Comparison of ENCODE assay signal across 13 cellular contexts in genomic region chr7:6016653-6016966, GRCh38. TPM values are rescaled to one million over a fixed set of nuclear protein-coding genes. Genes with fewer than 3 reads are reported as not detected.
DNase-seq lines count a peak whose midpoint lies in the region; ATAC-seq and TF ChIP-seq lines count a peak whose summit lies in the region.
"Had no signal": no experiment of that assay in that cellular context is flagged by ENCODE, and none has a peak within 500 bp of the region (broad histone marks: within the 10 kb centered on the region; RNA-seq: fewer than 3 reads in every experiment).

No MANE protein-coding gene starts in this region.

- H3K18ac ChIP-seq in mesenchymal stem cell (ENCODE audit: low read depth in 1 of 2, low read length in 2 of 2) = peak overlapping the region in 1 of 2 experiments; percentile 66

- peak overlapping the region in 1 of 2 experiments; percentile 16 for H3K4ac ChIP-seq in mesenchymal stem cell (ENCODE audit: low read depth in 1 of 2, low read length in 2 of 2)

- TF ChIP-seq POLR2A in transverse colon (IDR thresholded peaks at IDR 0.05) = no peak

- H3K23ac ChIP-seq in mesenchymal stem cell (ENCODE audit: low read length in 2 of 2) = no peak overlapping the region

- no peak overlapping the region for H3K14ac ChIP-seq in mesenchymal stem cell (ENCODE audit: low read length in 2 of 2)

- H3K27me3 ChIP-seq in mesenchymal stem cell (ENCODE audit: control insufficient read depth in 1 of 2, insufficient read depth in 1 of 2, low read length in 2 of 2) (no peaks in the 10 kb centered on the region), transverse colon (no peaks in the 10 kb centered on the region)

- H2BK120ac ChIP-seq in mesenchymal stem cell (ENCODE audit: low read depth, low read length) = no peak overlapping the region

- 99% methylated on average over 8 of the region's 8 CpGs for WGBS in mesenchymal stem cell
- WGBS in transverse colon (ENCODE audit: low coverage in 1 of 2), 2 donors = 89 to 96% methylated on average over 5 to 8 of the region's 8 CpGs

- no peak overlapping the region for H4K8ac ChIP-seq in mesenchymal stem cell (ENCODE audit: low read length)

- POLR2A ChIA-PET in activated CD4-positive, alpha-beta memory T cell treated with anti-CD3 and anti-CD28 coated beads, Interleukin-2, amount 10 ng/mL, durations not matched to agents 7 days and 5 days (lab: Charles Lee) = interaction anchor here (1.1 kb wide), 1 partner anchor 10 kb away, joined by 3 read pairs; no protein-coding TSS in a partner anchor

- peak overlapping the region; percentile 72 for H4K91ac ChIP-seq in mesenchymal stem cell (ENCODE audit: low read length)

- no peaks in the 10 kb centered on the region for H3K9me3 ChIP-seq in mesenchymal stem cell (ENCODE audit: control insufficient read depth, low read length)
- H3K9me3 ChIP-seq in transverse colon = no peaks in the 10 kb centered on the region
- H3K9me3 ChIP-seq: prostate gland had no signal

- H2BK5ac ChIP-seq in mesenchymal stem cell (ENCODE audit: low read depth, low read length, poor library complexity, severe bottlenecking) = no peak overlapping the region

- H3K4me2 ChIP-seq in mesenchymal stem cell (ENCODE audit: low read length, poor library complexity, severe bottlenecking) = no peak overlapping the region

- TF ChIP-seq EP300 in transverse colon (IDR thresholded peaks at IDR 0.05; ENCODE audit: low read depth) = no peak

- TF ChIP-seq CTCF in transverse colon (IDR thresholded peaks at IDR 0.05) = no peak

- H3K27ac ChIP-seq in mesenchymal stem cell (ENCODE audit: low read length, poor library complexity, severe bottlenecking) (peak overlapping the region; percentile 27), transverse colon (peak overlapping the region in 2 of 4 donors; percentile 38 to 53)

- no peak for ATAC-seq in stimulated activated naive CD8-positive, alpha-beta T cell treated with anti-CD3 and anti-CD28 coated beads, Interleukin-15, Interleukin-2, amounts not matched to agents 100 U/mL and 50 U/mL, for 24 hours

- no peaks in the 10 kb centered on the region for H3K9me3 Mint-ChIP-seq in stimulated activated naive CD8-positive, alpha-beta T cell treated with anti-CD3 and anti-CD28 coated beads, Interleukin-15, Interleukin-2, amounts not matched to agents 100 ng/mL and 50 ng/mL, for 24 hours
- no peaks in the 10 kb centered on the region for H3K9me3 Mint-ChIP-seq in activated CD4-positive, alpha-beta memory T cell treated with anti-CD3 and anti-CD28 coated beads, Interleukin-2, amount 10 ng/mL, durations not matched to agents 7 days and 5 days
- H3K9me3 Mint-ChIP-seq: CD4-positive, CD25-positive, alpha-beta regulatory T cell had no signal

- intact Hi-C loops in transverse colon (cut with DNase I; ENCODE audit: low total_unique reads) = no loop called here

- in situ Hi-C loops in transverse colon (cut with MboI; ENCODE audit: low pct_ligation_motif_present in 1 of 4, low pct_unique_long_range_greater_than_20kb in 1 of 4, low sequenced_read_pairs in 3 of 4) = no loop called here
- in situ Hi-C loops in G401 (cut with HindIII; ENCODE audit: low sequenced_read_pairs) = no loop called here

- CTCF ChIA-PET in activated CD4-positive, alpha-beta memory T cell treated with anti-CD3 and anti-CD28 coated beads, Interleukin-2, amount 10 ng/mL, durations not matched to agents 7 days and 5 days (lab: Charles Lee) = no interaction called here

- H3K36me3 Mint-ChIP-seq in stimulated activated naive CD8-positive, alpha-beta T cell treated with anti-CD3 and anti-CD28 coated beads, Interleukin-15, Interleukin-2, amounts not matched to agents 100 ng/mL and 50 ng/mL, for 24 hours (ENCODE audit: low read depth) = peaks cover 72% of the 10 kb centered on the region
- peaks cover 71% of the 10 kb centered on the region for H3K36me3 Mint-ChIP-seq in activated CD4-positive, alpha-beta memory T cell treated with anti-CD3 and anti-CD28 coated beads, Interleukin-2, amount 10 ng/mL, durations not matched to agents 7 days and 5 days (ENCODE audit: low read depth)

- peak overlapping the region; percentile 90 for H3K9ac ChIP-seq in mesenchymal stem cell (ENCODE audit: low read length)

- no peak for DNase-seq in stimulated activated naive CD8-positive, alpha-beta T cell treated with anti-CD3 and anti-CD28 coated beads, Interleukin-15, Interleukin-2, amounts not matched to agents 100 U/mL and 50 U/mL, for 24 hours
- DNase-seq in activated CD4-positive, alpha-beta memory T cell treated with anti-CD3 and anti-CD28 coated beads, Interleukin-2, amount 10 ng/mL, durations not matched to agents 7 days and 5 days = no peak
- no peak for DNase-seq in mesenchymal stem cell
- no peak for DNase-seq in NCI-H82 (lab: John Stamatoyannopoulos, UW)
- no peak for DNase-seq in stimulated activated CD4-positive, alpha-beta T cell treated with anti-CD3 and anti-CD28 coated beads, Interleukin-15, amount 100 ng/mL, for 24 hours
- no peak for DNase-seq in transverse colon
- no peak for DNase-seq in G401 (ENCODE audit: low spot score)
- DNase-seq: CD4-positive, CD25-positive, alpha-beta regulatory T cell; midbrain; NCI-H446 had no signal

- peaks cover 3% of the 10 kb centered on the region for H3K4me1 ChIP-seq in mesenchymal stem cell (ENCODE audit: control insufficient read depth, insufficient read depth, low read depth, low read length)
- H3K4me1 ChIP-seq in transverse colon = peaks cover 0 to 31% (median 22%) of the 10 kb centered on the region in 4 donors

- H3K79me1 ChIP-seq in mesenchymal stem cell (replicated peaks; ENCODE audit: low read length, poor library complexity, severe bottlenecking) = peaks cover 26% of the 10 kb centered on the region

- H3K27me3 Mint-ChIP-seq in stimulated activated naive CD8-positive, alpha-beta T cell treated with anti-CD3 and anti-CD28 coated beads, Interleukin-15, Interleukin-2, amounts not matched to agents 100 ng/mL and 50 ng/mL, for 24 hours = no peaks in the 10 kb centered on the region
- H3K27me3 Mint-ChIP-seq in activated CD4-positive, alpha-beta memory T cell treated with anti-CD3 and anti-CD28 coated beads, Interleukin-2, amount 10 ng/mL, durations not matched to agents 7 days and 5 days = no peaks in the 10 kb centered on the region
- H3K27me3 Mint-ChIP-seq: CD4-positive, CD25-positive, alpha-beta regulatory T cell had no signal

- H2BK15ac ChIP-seq in mesenchymal stem cell (ENCODE audit: low read depth, poor library complexity, severe bottlenecking) = no peak overlapping the region

- peak overlapping the region; percentile 45 for H3K27ac Mint-ChIP-seq in stimulated activated naive CD8-positive, alpha-beta T cell treated with anti-CD3 and anti-CD28 coated beads, Interleukin-15, Interleukin-2, amounts not matched to agents 100 ng/mL and 50 ng/mL, for 24 hours
- H3K27ac Mint-ChIP-seq in activated CD4-positive, alpha-beta memory T cell treated with anti-CD3 and anti-CD28 coated beads, Interleukin-2, amount 10 ng/mL, durations not matched to agents 7 days and 5 days = peak overlapping the region; percentile 37

- H2BK12ac ChIP-seq in mesenchymal stem cell (ENCODE audit: low read length in 2 of 2) = peak overlapping the region in 1 of 2 experiments; percentile 82

- H3K4me1 Mint-ChIP-seq in stimulated activated naive CD8-positive, alpha-beta T cell treated with anti-CD3 and anti-CD28 coated beads, Interleukin-15, Interleukin-2, amounts not matched to agents 100 ng/mL and 50 ng/mL, for 24 hours (ENCODE audit: low read depth) = peaks cover 16% of the 10 kb centered on the region
- H3K4me1 Mint-ChIP-seq in activated CD4-positive, alpha-beta memory T cell treated with anti-CD3 and anti-CD28 coated beads, Interleukin-2, amount 10 ng/mL, durations not matched to agents 7 days and 5 days = peaks cover 22% of the 10 kb centered on the region

- H3K4me3 Mint-ChIP-seq in stimulated activated naive CD8-positive, alpha-beta T cell treated with anti-CD3 and anti-CD28 coated beads, Interleukin-15, Interleukin-2, amounts not matched to agents 100 ng/mL and 50 ng/mL, for 24 hours = no peak overlapping the region
- no peak overlapping the region for H3K4me3 Mint-ChIP-seq in activated CD4-positive, alpha-beta memory T cell treated with anti-CD3 and anti-CD28 coated beads, Interleukin-2, amount 10 ng/mL, durations not matched to agents 7 days and 5 days
- H3K4me3 Mint-ChIP-seq: CD4-positive, CD25-positive, alpha-beta regulatory T cell had no signal

- H2AK5ac ChIP-seq in mesenchymal stem cell (ENCODE audit: low read length, severe bottlenecking) = no peak overlapping the region

- H3K36me3 ChIP-seq in mesenchymal stem cell (ENCODE audit: control insufficient read depth in 1 of 2, insufficient read depth in 2 of 2, low read depth in 1 of 2, low read length in 2 of 2) (peaks cover 41 to 62% of the 10 kb centered on the region in 2 experiments), transverse colon (peaks cover 0 to 27% (median 12%) of the 10 kb centered on the region in 4 donors)
- H3K36me3 ChIP-seq: prostate gland had no signal

- H3K4me3 ChIP-seq in mesenchymal stem cell (ENCODE audit: insufficient read depth in 1 of 2, low read depth in 1 of 2, low read length in 2 of 2) (peak overlapping the region in 1 of 2 experiments; percentile 21), transverse colon (no peak overlapping the region)
- H3K4me3 ChIP-seq: prostate gland had no signal

- H2AFZ ChIP-seq in mesenchymal stem cell (ENCODE audit: low read depth, low read length) = no peak overlapping the region

RNA-seq across cellular contexts. Expression of gene AIMP2, which starts 7.5 kb away (rescaled TPM):
- 10 to 100 TPM; 21.9 to 22.3 TPM for total RNA-seq in activated CD4-positive, alpha-beta memory T cell treated with anti-CD3 and anti-CD28 coated beads, Interleukin-2, amount 10 ng/mL, durations not matched to agents 7 days and 5 days
- polyA plus RNA-seq in mesenchymal stem cell (2013, experiment 1 of 2) = 45.3 TPM
- polyA plus RNA-seq in mesenchymal stem cell (2013, experiment 2 of 2) = 43.3 TPM
- total RNA-seq in transverse colon = 10 to 100 TPM in 3 of 4 donors, 1 to 10 TPM in 1; 4.9 to 56.8 (median 47.1) TPM
- total RNA-seq in G401 (2014; rRNA removed; shearing (Covaris generic)) = 90.8 and 116 TPM in 2 replicates

RNA-seq across cellular contexts. Expression of gene PMS2, which starts 7.8 kb away (rescaled TPM):
- 10 to 100 TPM; 19.7 to 21.2 TPM for total RNA-seq in activated CD4-positive, alpha-beta memory T cell treated with anti-CD3 and anti-CD28 coated beads, Interleukin-2, amount 10 ng/mL, durations not matched to agents 7 days and 5 days
- 6.3 TPM for polyA plus RNA-seq in mesenchymal stem cell (2013, experiment 1 of 2)
- polyA plus RNA-seq in mesenchymal stem cell (2013, experiment 2 of 2) = 6.5 TPM
- 10 to 100 TPM in 2 of 4 donors, 1 to 10 TPM in 2; 1.4 to 13.1 (median 10.6) TPM for total RNA-seq in transverse colon
- 23.9 and 24.0 TPM in 2 replicates for total RNA-seq in G401 (2014; rRNA removed; shearing (Covaris generic))

RNA-seq across cellular contexts. Expression of gene ANKRD61, which starts 14.6 kb away (rescaled TPM):
- total RNA-seq in activated CD4-positive, alpha-beta memory T cell treated with anti-CD3 and anti-CD28 coated beads, Interleukin-2, amount 10 ng/mL, durations not matched to agents 7 days and 5 days = under 1 TPM in 1 of 2 experiments, not detected in 1; 0.20 TPM
- polyA plus RNA-seq in mesenchymal stem cell (2013, experiment 1 of 2) = 0.10 TPM
- polyA plus RNA-seq in mesenchymal stem cell (2013, experiment 2 of 2) = 0.12 TPM
- total RNA-seq in transverse colon = not detected
- total RNA-seq in G401 (2014; rRNA removed; shearing (Covaris generic)) = 0.54 TPM in 1 of 2 replicates, not detected in the other
- total RNA-seq: CD4-positive, CD25-positive, alpha-beta regulatory T cell; HT-29 had no signal

RNA-seq across cellular contexts. Expression of gene EIF2AK1, which starts 42.4 kb away (rescaled TPM):
- 100 to 1,000 TPM; 118 to 124 TPM for total RNA-seq in activated CD4-positive, alpha-beta memory T cell treated with anti-CD3 and anti-CD28 coated beads, Interleukin-2, amount 10 ng/mL, durations not matched to agents 7 days and 5 days
- 61.7 TPM for polyA plus RNA-seq in mesenchymal stem cell (2013, experiment 1 of 2)
- 63.1 TPM for polyA plus RNA-seq in mesenchymal stem cell (2013, experiment 2 of 2)
- 100 to 1,000 TPM in 3 of 4 donors, 10 to 100 TPM in 1; 83.8 to 381 (median 260) TPM for total RNA-seq in transverse colon
- total RNA-seq in G401 (2014; rRNA removed; shearing (Covaris generic)) = 76.6 and 111 TPM in 2 replicates

RNA-seq across cellular contexts. Expression of gene RSPH10B, which starts 46.1 kb away (rescaled TPM):
- not detected for total RNA-seq in activated CD4-positive, alpha-beta memory T cell treated with anti-CD3 and anti-CD28 coated beads, Interleukin-2, amount 10 ng/mL, durations not matched to agents 7 days and 5 days
- polyA plus RNA-seq in mesenchymal stem cell (2013, experiment 1 of 2) = 0.04 TPM
- polyA plus RNA-seq in mesenchymal stem cell (2013, experiment 2 of 2) = 0.01 TPM
- not detected for total RNA-seq in transverse colon
- total RNA-seq in G401 (2014; rRNA removed; shearing (Covaris generic)) = 1.5 TPM in 1 of 2 replicates, not detected in the other
- total RNA-seq: CD4-positive, CD25-positive, alpha-beta regulatory T cell had no signal
- polyA plus RNA-seq: CD4-positive, CD25-positive, alpha-beta regulatory T cell had no signal
